Comparison of ENCODE assay signal across 11 cellular contexts in the genomic region with DNA sequence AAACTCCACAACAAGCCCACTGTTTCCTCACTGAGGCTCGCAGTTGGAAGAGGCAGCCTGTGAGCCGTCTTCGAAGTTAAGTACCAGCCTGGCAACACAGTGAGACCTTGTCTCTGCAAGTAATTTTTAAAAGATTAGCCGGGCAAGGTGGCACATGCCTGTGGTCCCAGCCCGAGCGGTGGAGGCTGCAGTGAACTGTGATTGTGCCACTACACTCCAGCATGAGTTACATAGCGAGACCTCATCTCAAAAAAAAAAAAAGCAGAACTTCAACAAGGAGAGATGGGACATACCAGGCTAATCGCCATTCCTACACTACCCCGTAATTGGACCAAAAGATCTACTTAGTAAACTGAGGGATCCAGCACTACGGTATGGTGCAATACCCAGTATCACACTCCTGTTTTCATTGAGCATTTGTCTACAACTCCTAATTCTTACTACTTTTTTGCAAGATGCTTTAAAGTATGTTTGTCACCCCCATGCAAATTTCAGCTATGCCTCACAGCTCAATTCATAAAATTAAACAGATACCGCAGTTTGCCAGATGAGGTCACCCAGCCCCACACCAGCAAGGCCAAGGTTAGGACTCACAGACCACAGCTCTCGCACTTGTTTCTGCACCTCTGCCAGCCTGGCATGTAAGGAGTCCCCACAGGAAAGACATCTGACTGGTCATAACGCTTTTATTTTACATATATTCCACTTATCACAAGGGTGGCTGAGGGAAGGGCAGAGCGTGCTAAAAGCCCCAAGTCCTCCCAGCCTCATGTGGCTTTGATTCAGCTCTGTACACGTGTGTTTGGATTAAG. TPM values are rescaled to one million over a fixed set of nuclear protein-coding genes. Genes with fewer than 3 reads are reported as not detected.
DNase-seq lines count a peak whose midpoint lies in the region; TF ChIP-seq lines count a peak whose summit lies in the region.
"Had no signal": no experiment of that assay in that cellular context is flagged by ENCODE, and none has a peak within 500 bp of the region (broad histone marks: within the 10 kb centered on the region; RNA-seq: fewer than 3 reads in every experiment).

No MANE protein-coding gene starts in this region.

- H2AK5ac ChIP-seq in H9 (ENCODE audit: insufficient read length, low read length) = no peak overlapping the region

- H4K20me1 ChIP-seq in H9 (ENCODE audit: control insufficient read depth, insufficient read depth, insufficient read length) (no peaks in the 10 kb centered on the region), Karpas-422 (ENCODE audit: insufficient read depth, low read depth, low read length) (no peaks in the 10 kb centered on the region), osteoblast (ENCODE audit: insufficient read depth, low read length) (peaks cover 2% of the 10 kb centered on the region)

- no peak overlapping the region for H4K91ac ChIP-seq in H9 (ENCODE audit: insufficient read length, low read depth, low read length)

- peak; percentile 68 for DNase-seq in NK-92 treated with Interleukin-12 subunit alpha and Interleukin-12 subunit beta, amount 100 ng/mL, for 24 hours (lab: John Stamatoyannopoulos, UW)
- no peak for DNase-seq in NK-92 (lab: John Stamatoyannopoulos, UW; ENCODE audit: unreplicated experiment)
- no peak for DNase-seq in H9
- DNase-seq in Karpas-422 = peak; percentile 50
- DNase-seq in osteoblast (ENCODE audit: insufficient read length, low spot score, missing footprints) = peak; percentile 73
- DNase-seq in NCI-H226 = no peak
- no peak for DNase-seq in hippocampal formation (lab: John Stamatoyannopoulos, UW)
- no peak for DNase-seq in mesothelial cell of epicardium (ENCODE audit: low spot score in 2 of 2, unreplicated experiment in 2 of 2)
- DNase-seq: brain microvascular endothelial cell, foreskin keratinocyte, NCI-H1930 had no signal

- no peak overlapping the region for H2BK12ac ChIP-seq in H9 (ENCODE audit: insufficient read length, low read depth, low read length)

- H3K56ac ChIP-seq in H9 (ENCODE audit: insufficient read length, low read depth, low read length) = no peak overlapping the region

- H3K4me2 ChIP-seq in H9 (ENCODE audit: insufficient read depth, insufficient read length, low read length) (no peak overlapping the region), Karpas-422 (ENCODE audit: low read depth, low read length, poor library complexity, severe bottlenecking) (no peak overlapping the region), osteoblast (ENCODE audit: insufficient read depth, low read length) (no peak overlapping the region)

- no peak overlapping the region for H4K8ac ChIP-seq in H9 (replicated peaks; ENCODE audit: insufficient read length, low read depth, low read length)

- H3K27me3 Mint-ChIP-seq in H9 (ENCODE audit: low read depth) = no peaks in the 10 kb centered on the region
- no peaks in the 10 kb centered on the region for H3K27me3 Mint-ChIP-seq in mesothelial cell of epicardium (ENCODE audit: low read depth)

- H3K4me3 Mint-ChIP-seq in H9 (no peak overlapping the region), mesothelial cell of epicardium (no peak overlapping the region)

- no CpG with 5 or more reads among the region's 15 CpGs for WGBS in H9 (ENCODE audit: extremely low coverage, insufficient read length, low lambda C conversion rate)

- H3K4ac ChIP-seq in H9 (ENCODE audit: low read depth, low read length) = no peak overlapping the region

- H3K4me1 Mint-ChIP-seq in H9 (peaks cover 0 to 2% of the 10 kb centered on the region in 2 experiments; a peak in 1 of 4 replicates), mesothelial cell of epicardium (peaks cover 2% of the 10 kb centered on the region)

- no peaks in the 10 kb centered on the region for H3K9me3 ChIP-seq in H9 (ENCODE audit: control insufficient read depth, low read depth, low read length)
- no peaks in the 10 kb centered on the region for H3K9me3 ChIP-seq in Karpas-422 (ENCODE audit: low read length)
- no peaks in the 10 kb centered on the region for H3K9me3 ChIP-seq in osteoblast (ENCODE audit: low read depth, low read length)

- H3K9ac ChIP-seq in H9 (ENCODE audit: extremely low read depth, insufficient read length, low read length) = no peak overlapping the region
- no peak overlapping the region for H3K9ac ChIP-seq in Karpas-422 (ENCODE audit: low read length)

- H3K4me1 ChIP-seq in H9 (ENCODE audit: insufficient read depth, low read length) (no peaks in the 10 kb centered on the region), Karpas-422 (ENCODE audit: low read length) (peaks cover 6% of the 10 kb centered on the region), osteoblast (ENCODE audit: insufficient read depth, low read length) (no peaks in the 10 kb centered on the region)
- H3K4me1 ChIP-seq: foreskin keratinocyte had no signal

- H3K36me3 ChIP-seq in Karpas-422 (ENCODE audit: insufficient read depth, low read length) (peaks cover 18% of the 10 kb centered on the region; the same call in 1 of the 2 replicates), osteoblast (ENCODE audit: insufficient read depth, low read length) (peaks cover 40% of the 10 kb centered on the region)

- H2BK15ac ChIP-seq in H9 (ENCODE audit: low read depth, low read length) = no peak overlapping the region

- no peak overlapping the region for H3K27ac ChIP-seq in H9 (ENCODE audit: insufficient read length, low read depth, low read length)
- peak overlapping the region; percentile 29 for H3K27ac ChIP-seq in Karpas-422 (ENCODE audit: low read length)
- H3K27ac ChIP-seq in osteoblast (ENCODE audit: low read depth, low read length) = no peak overlapping the region
- H3K27ac ChIP-seq: brain microvascular endothelial cell, foreskin keratinocyte had no signal

- H3K36me3 Mint-ChIP-seq in H9 (ENCODE audit: insufficient read depth in 1 of 3, low read depth in 3 of 3) = peaks cover 21 to 58% (median 52%) of the 10 kb centered on the region in 3 experiments
- peaks cover 36% of the 10 kb centered on the region for H3K36me3 Mint-ChIP-seq in mesothelial cell of epicardium

- no peak overlapping the region for H3K23ac ChIP-seq in H9 (ENCODE audit: insufficient read length, low read depth, low read length)

- H3T11ph ChIP-seq in H9 (ENCODE audit: low read length) = no peak overlapping the region

- no peak overlapping the region for H3K14ac ChIP-seq in H9 (ENCODE audit: insufficient read depth, low read length)

- no peaks in the 10 kb centered on the region for H3K23me2 ChIP-seq in H9 (ENCODE audit: insufficient read length, low read depth, low read length, poor library complexity, severe bottlenecking)

- H3K79me1 ChIP-seq in H9 (ENCODE audit: insufficient read depth, low read depth, low read length, poor library complexity, severe bottlenecking) = no peaks in the 10 kb centered on the region

- H3K18ac ChIP-seq in H9 (ENCODE audit: insufficient read length, low read depth, low read length) = no peak overlapping the region

- no peak overlapping the region for H2BK120ac ChIP-seq in H9 (ENCODE audit: low read depth, low read length, poor library complexity, severe bottlenecking)

- no peak overlapping the region for H2BK20ac ChIP-seq in H9 (ENCODE audit: low read depth, low read length, poor library complexity, severe bottlenecking)

- TF ChIP-seq CTCF in H9 (conservative IDR thresholded peaks at IDR 0.05) = no peak
- TF ChIP-seq CTCF in osteoblast (IDR thresholded peaks at IDR 0.05; ENCODE audit: extremely low read depth, low read depth, low read length) = no peak
- TF ChIP-seq CTCF in mesothelial cell of epicardium (IDR thresholded peaks at IDR 0.05; ENCODE audit: unreplicated experiment) = no peak

- peaks cover 9 to 21% of the 10 kb centered on the region in 2 experiments for H3K9me3 Mint-ChIP-seq in H9
- H3K9me3 Mint-ChIP-seq in mesothelial cell of epicardium = peaks cover 9% of the 10 kb centered on the region

- H3K9me2 ChIP-seq in Karpas-422 (replicated peaks; ENCODE audit: insufficient read depth, low read length) = no peaks in the 10 kb centered on the region

- H3K79me2 ChIP-seq in H9 (ENCODE audit: insufficient read depth, low read length) (no peaks in the 10 kb centered on the region), Karpas-422 (ENCODE audit: low read length) (no peaks in the 10 kb centered on the region), osteoblast (ENCODE audit: insufficient read depth, low read length) (no peaks in the 10 kb centered on the region)

- H2AFZ ChIP-seq in H9 (ENCODE audit: low read length) (no peak overlapping the region), Karpas-422 (ENCODE audit: low read length) (no peak overlapping the region), osteoblast (ENCODE audit: low read length) (no peak overlapping the region)

- H3K27me3 ChIP-seq in H9 (ENCODE audit: insufficient read depth, low read length) = no peaks in the 10 kb centered on the region
- H3K27me3 ChIP-seq in Karpas-422 (ENCODE audit: low read length) = no peaks in the 10 kb centered on the region
- H3K27me3 ChIP-seq in osteoblast (ENCODE audit: insufficient read depth, low read length) = no peaks in the 10 kb centered on the region
- H3K27me3 ChIP-seq: brain microvascular endothelial cell, foreskin keratinocyte had no signal

- no peak overlapping the region for H4K5ac ChIP-seq in H9 (ENCODE audit: insufficient read length, low read depth, low read length)

- H3K27ac Mint-ChIP-seq in H9 (peak overlapping the region in 2 of 3 experiments; percentile 15 to 52; a peak in 2 of 7 replicates), mesothelial cell of epicardium (no peak overlapping the region)

- no peak overlapping the region for H2BK5ac ChIP-seq in H9 (ENCODE audit: insufficient read length, low read length)

- no peak overlapping the region for H3K4me3 ChIP-seq in Karpas-422 (ENCODE audit: low read length)
- no peak overlapping the region for H3K4me3 ChIP-seq in osteoblast (ENCODE audit: insufficient read depth, low read length)

RNA-seq across cellular contexts. Expression of a gene that starts 21.0 kb away (rescaled TPM):
- total RNA-seq in H9 (2021) = 20.5 and 21.7 TPM in 2 replicates
- 15.7 and 21.8 TPM in 2 replicates for total RNA-seq in Karpas-422 (2014; rRNA removed; shearing (Covaris generic); ENCODE audit: low replicate concordance)
- 16.5 and 19.9 TPM in 2 replicates for total RNA-seq in osteoblast
- 21.2 to 22.9 TPM (median 21.5 TPM) in 3 replicates for total RNA-seq in mesothelial cell of epicardium

RNA-seq across cellular contexts. Expression of a gene that starts 37.1 kb away (rescaled TPM):
- total RNA-seq in H9 (2021) = 16.3 and 16.9 TPM in 2 replicates
- not detected in 2 replicates for total RNA-seq in Karpas-422 (2014; rRNA removed; shearing (Covaris generic); ENCODE audit: low replicate concordance)
- total RNA-seq in osteoblast = not detected in 2 replicates
- total RNA-seq in mesothelial cell of epicardium = 0.38 to 0.74 TPM (median 0.57 TPM) in 3 replicates
- total RNA-seq: foreskin keratinocyte had no signal

RNA-seq across cellular contexts. Expression of a gene that starts 54.1 kb away (rescaled TPM):
- total RNA-seq in H9 (2021) (104 TPM in 2 replicates), osteoblast (25.9 and 29.0 TPM in 2 replicates), mesothelial cell of epicardium (36.6 to 38.9 TPM (median 37.0 TPM) in 3 replicates)
- total RNA-seq in Karpas-422 (2014; rRNA removed; shearing (Covaris generic); ENCODE audit: low replicate concordance) = 57.0 and 75.8 TPM in 2 replicates

Comparison
In these comparisons a context has a peak if more than half of its experiments do, and no peak if none do; other contexts are left out.
1. DNase-seq: peak in NK-92 treated with Interleukin-12 subunit alpha and Interleukin-12 subunit beta, amount 100 ng/mL, for 24 hours (single experiment), Karpas-422 (single experiment) and osteoblast (single experiment); none in NK-92 (single experiment), H9 (single experiment), NCI-H226 (single experiment), hippocampal formation (0 of 2) and mesothelial cell of epicardium (0 of 2).